In the genomic region with DNA sequence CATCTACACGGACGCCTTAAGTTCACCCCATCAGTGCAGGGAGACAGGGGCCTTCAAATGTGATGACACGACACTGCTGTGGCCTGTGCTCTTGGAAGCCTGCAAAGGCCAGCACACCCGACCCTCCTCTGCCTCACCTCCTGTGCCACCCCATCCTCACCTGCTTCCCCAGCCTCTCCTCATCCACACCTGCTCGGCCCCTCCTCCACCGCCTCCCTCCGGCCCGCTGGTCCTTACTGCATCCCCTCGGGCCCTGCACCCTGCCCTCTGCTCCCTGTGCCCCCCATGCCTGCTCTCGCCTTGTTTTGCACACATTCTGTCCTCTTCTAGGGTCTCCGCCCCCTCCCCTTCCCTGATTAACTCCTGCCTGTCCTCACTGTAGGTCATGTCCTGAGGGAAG, we compare ENCODE assay signal across 21 cellular contexts.
DNase-seq lines count a peak whose midpoint lies in the region; ATAC-seq and TF ChIP-seq lines count a peak whose summit lies in the region.
"Had no signal": no experiment of that assay in that cellular context is flagged by ENCODE, and none has a peak within 500 bp of the region (broad histone marks: within the 10 kb centered on the region; RNA-seq: fewer than 3 reads in every experiment).

No MANE protein-coding gene starts in this region.

- DNase-seq in activated T-cell treated with anti-CD3 and anti-CD28 coated beads, Interleukin-2, amount 50 U/mL, for 24 hours, result no peak
- no peak for DNase-seq in activated T-cell treated with anti-CD3 and anti-CD28 coated beads, Interleukin-2, amount 50 U/mL, for 1 hour
- DNase-seq in nephron progenitor cell (no peak), nucleus accumbens (lab: John Stamatoyannopoulos, UW) (no peak), GF-D8 (lab: John Stamatoyannopoulos, UW) (no peak)
- DNase-seq: CD8-positive, alpha-beta memory T cell; DMS53; EL; GOT3; NCI-H1417; NCI-H187; NCI-H2227 treated with DMSO at 0.1 percent for 48 hours; NCI-H510A treated with DMSO at 0.1 percent for 48 hours; NCI-H774; OCI-M1; Right ventricle myocardium superior had no signal

- H3K27ac ChIP-seq in cingulate gyrus (ENCODE audit: low read depth, low read length), result peak overlapping the region; percentile 49
- H3K27ac ChIP-seq: 22Rv1, KMS-11 had no signal

- H3K27me3 Mint-ChIP-seq in activated T-cell treated with anti-CD3 and anti-CD28 coated beads, Interleukin-2, amount 50 U/mL, for 24 hours, result no peaks in the 10 kb centered on the region
- H3K27me3 Mint-ChIP-seq in nephron progenitor cell (ENCODE audit: low read depth, poor library complexity), result peaks cover 1% of the 10 kb centered on the region
- H3K27me3 Mint-ChIP-seq: CD8-positive, alpha-beta memory T cell had no signal

- H3K9me3 Mint-ChIP-seq in activated T-cell treated with anti-CD3 and anti-CD28 coated beads, Interleukin-2, amount 50 U/mL, for 24 hours, result no peaks in the 10 kb centered on the region
- no peaks in the 10 kb centered on the region for H3K9me3 Mint-ChIP-seq in nephron progenitor cell
- H3K9me3 Mint-ChIP-seq: CD8-positive, alpha-beta memory T cell had no signal

- ATAC-seq in GM18873 (IDR thresholded peaks at IDR 0.05; ENCODE audit: low FRiP score, unreplicated experiment) (no peak), GM21576 (IDR thresholded peaks at IDR 0.05; ENCODE audit: unreplicated experiment) (no peak)

- H3K4me1 Mint-ChIP-seq in activated T-cell treated with anti-CD3 and anti-CD28 coated beads, Interleukin-2, amount 50 U/mL, for 24 hours (ENCODE audit: low read depth), result peaks cover under 1% of the 10 kb centered on the region
- peaks cover 34% of the 10 kb centered on the region for H3K4me1 Mint-ChIP-seq in nephron progenitor cell

- H3K4me3 Mint-ChIP-seq in activated T-cell treated with anti-CD3 and anti-CD28 coated beads, Interleukin-2, amount 50 U/mL, for 24 hours, result no peak overlapping the region
- no peak overlapping the region for H3K4me3 Mint-ChIP-seq in nephron progenitor cell
- H3K4me3 Mint-ChIP-seq: CD8-positive, alpha-beta memory T cell had no signal

- TF ChIP-seq CTCF in nephron progenitor cell (IDR thresholded peaks at IDR 0.05), result no peak

- H3K27ac Mint-ChIP-seq in activated T-cell treated with anti-CD3 and anti-CD28 coated beads, Interleukin-2, amount 50 U/mL, for 24 hours, result peak overlapping the region; percentile 39
- H3K27ac Mint-ChIP-seq in nephron progenitor cell, result peak overlapping the region; percentile 39

- peaks cover 78% of the 10 kb centered on the region for H3K36me3 Mint-ChIP-seq in activated T-cell treated with anti-CD3 and anti-CD28 coated beads, Interleukin-2, amount 50 U/mL, for 24 hours (ENCODE audit: low read depth)
- peaks cover 51% of the 10 kb centered on the region for H3K36me3 Mint-ChIP-seq in nephron progenitor cell (ENCODE audit: low read depth)
